ENCODE assay signal across 19 cellular contexts in the genomic region with DNA sequence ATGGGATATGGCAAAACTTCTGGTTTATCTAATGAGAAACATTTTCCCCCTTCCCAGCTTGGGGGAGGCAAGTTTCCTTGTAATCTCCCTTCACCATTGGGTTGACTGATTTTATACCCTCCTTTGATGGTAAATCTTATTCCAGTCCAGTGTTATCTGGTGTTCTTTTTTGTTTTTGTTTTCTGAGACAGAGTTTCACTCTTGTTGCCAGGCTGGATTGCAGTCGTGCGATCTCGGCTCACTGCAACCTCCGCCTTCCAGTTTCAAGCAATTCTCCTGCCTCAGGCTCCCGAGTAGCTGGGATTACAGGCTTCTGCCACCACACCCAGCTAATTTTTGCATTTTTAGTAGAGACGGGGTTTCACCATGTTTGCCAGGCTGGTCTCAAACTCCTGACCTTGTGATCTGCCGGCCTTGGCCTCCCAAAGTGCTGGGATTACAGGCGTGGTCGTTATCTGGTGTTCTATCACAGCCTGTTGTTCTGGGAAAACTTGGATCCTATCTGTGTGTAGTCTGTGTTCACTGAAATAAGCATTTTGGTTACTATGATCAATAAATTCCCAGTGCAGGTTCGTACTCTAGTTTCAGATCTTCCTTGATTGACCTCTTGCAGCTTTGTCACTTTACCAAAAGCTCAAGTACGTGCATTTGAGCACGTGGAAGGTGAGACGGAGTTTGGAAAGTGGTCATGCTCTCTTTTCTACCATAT.
DNase-seq lines count a peak whose midpoint lies in the region; ATAC-seq, FAIRE-seq and TF ChIP-seq lines count a peak whose summit lies in the region.
"Had no signal": no experiment of that assay in that cellular context is flagged by ENCODE, and none has a peak within 500 bp of the region (broad histone marks: within the 10 kb centered on the region; RNA-seq: fewer than 3 reads in every experiment).

No MANE protein-coding gene starts in this region.

- H3K4me3 Mint-ChIP-seq in HFFc6 (peak overlapping the region; percentile 30; the same call in 1 of the 2 replicates), nephron progenitor cell (no peak overlapping the region), neural progenitor cell (no peak overlapping the region)
- H3K4me3 Mint-ChIP-seq: CD4-positive, CD25-positive, alpha-beta regulatory T cell; CD8-positive, alpha-beta T cell had no signal

- H3K27ac ChIP-seq in DND-41 (ENCODE audit: low read length) = no peak overlapping the region
- no peak overlapping the region for H3K27ac ChIP-seq in H1 (ENCODE audit: low read depth, low read length)
- H3K27ac ChIP-seq in neural progenitor cell = no peak overlapping the region

- no peak overlapping the region for H3K9ac ChIP-seq in DND-41 (ENCODE audit: low read depth, low read length)
- no peak overlapping the region for H3K9ac ChIP-seq in H1 (replicated peaks in 1 of 4; ENCODE audit: extremely low read depth in 1 of 4, low read depth in 3 of 4, low read length in 3 of 4)
- no peak overlapping the region for H3K9ac ChIP-seq in neural progenitor cell

- no peaks in the 10 kb centered on the region for H3K4me1 ChIP-seq in DND-41 (ENCODE audit: insufficient read depth, low read length)
- H3K4me1 ChIP-seq in H1 (replicated peaks in 1 of 4; ENCODE audit: control insufficient read depth in 3 of 4, insufficient read depth in 4 of 4, low read length in 3 of 4) = no peaks in the 10 kb centered on the region
- no peaks in the 10 kb centered on the region for H3K4me1 ChIP-seq in neural progenitor cell
- H3K4me1 ChIP-seq: Caco-2 had no signal

- no peaks in the 10 kb centered on the region for H3K9me3 Mint-ChIP-seq in HFFc6
- no peaks in the 10 kb centered on the region for H3K9me3 Mint-ChIP-seq in nephron progenitor cell
- no peaks in the 10 kb centered on the region for H3K9me3 Mint-ChIP-seq in neural progenitor cell

- no peak overlapping the region for H3K56ac ChIP-seq in H1 (replicated peaks; ENCODE audit: insufficient read length, low read depth, low read length)

- no peak for TF ChIP-seq RAD21 in H1 (IDR thresholded peaks at IDR 0.05 in 1 of 2, conservative IDR thresholded peaks at IDR 0.05 in 1 of 2; ENCODE audit: low read depth in 2 of 2, low read length in 2 of 2)

- no peak overlapping the region for H4K8ac ChIP-seq in H1 (ENCODE audit: extremely low read depth, insufficient read depth, low read length)

- H3K79me1 ChIP-seq in H1 (ENCODE audit: low read depth, low read length) = no peaks in the 10 kb centered on the region

- H3K27me3 Mint-ChIP-seq in HFFc6 (ENCODE audit: insufficient read depth) (no peaks in the 10 kb centered on the region), nephron progenitor cell (ENCODE audit: low read depth, poor library complexity) (no peaks in the 10 kb centered on the region), neural progenitor cell (ENCODE audit: insufficient read depth, low read depth) (no peaks in the 10 kb centered on the region)
- H3K27me3 Mint-ChIP-seq: CD4-positive, CD25-positive, alpha-beta regulatory T cell had no signal

- no peak overlapping the region for H3K27ac Mint-ChIP-seq in HFFc6
- H3K27ac Mint-ChIP-seq in nephron progenitor cell = peak overlapping the region; percentile 17
- no peak overlapping the region for H3K27ac Mint-ChIP-seq in neural progenitor cell
- H3K27ac Mint-ChIP-seq: CD4-positive, CD25-positive, alpha-beta regulatory T cell; CD8-positive, alpha-beta T cell had no signal

- no peak overlapping the region for H2BK120ac ChIP-seq in H1 (replicated peaks; ENCODE audit: low read depth, low read length)

- no peak overlapping the region for H2BK12ac ChIP-seq in H1 (ENCODE audit: low read depth, low read length)

- H2AFZ ChIP-seq in DND-41 (ENCODE audit: low read depth, low read length) = peak overlapping the region; percentile 25; the same call in 1 of the 2 replicates
- 0 out of 2 replicates have a peak overlapping the region, but pooled peaks have one; percentile 12 for H2AFZ ChIP-seq in H1 (ENCODE audit: low read length)
- no peak overlapping the region for H2AFZ ChIP-seq in neural progenitor cell (replicated peaks)

- CTCF ChIA-PET in H1 (lab: Charles Lee; ENCODE audit: partially characterized antibody) = no interaction called here

- no peaks in the 10 kb centered on the region for H3K36me3 ChIP-seq in DND-41 (ENCODE audit: insufficient read depth, low read length)
- H3K36me3 ChIP-seq in H1 (ENCODE audit: control insufficient read depth in 2 of 4, insufficient read depth in 4 of 4, low read length in 3 of 4) = no peaks in the 10 kb centered on the region
- no peaks in the 10 kb centered on the region for H3K36me3 ChIP-seq in neural progenitor cell

- no peak overlapping the region for H2BK20ac ChIP-seq in H1 (ENCODE audit: low read length)

- H3K27me3 ChIP-seq in DND-41 (ENCODE audit: insufficient read depth, low read length, poor library complexity) (no peaks in the 10 kb centered on the region), H1 (replicated peaks in 1 of 4; ENCODE audit: control insufficient read depth in 3 of 4, extremely low read depth in 1 of 4, insufficient read depth in 3 of 4, low read length in 3 of 4) (no peaks in the 10 kb centered on the region), neural progenitor cell (no peaks in the 10 kb centered on the region)

- TF ChIP-seq EP300 in H1 (IDR thresholded peaks at IDR 0.05; ENCODE audit: borderline replicate concordance in 1 of 2, low read depth in 2 of 2, low read length in 2 of 2) = no peak

- no peak overlapping the region for H4K91ac ChIP-seq in H1 (replicated peaks; ENCODE audit: insufficient read length, low read length)

- no peak overlapping the region for H2BK5ac ChIP-seq in H1 (ENCODE audit: low read depth, low read length)

- H4K20me1 ChIP-seq in DND-41 (ENCODE audit: insufficient read depth, low read length) (no peaks in the 10 kb centered on the region), H1 (replicated peaks in 1 of 2; ENCODE audit: control insufficient read depth in 1 of 2, insufficient read depth in 2 of 2, low read length in 2 of 2) (no peaks in the 10 kb centered on the region), neural progenitor cell (ENCODE audit: low read depth) (no peaks in the 10 kb centered on the region)

- H3K4me3 ChIP-seq in DND-41 (ENCODE audit: low read depth in 1 of 2, low read length in 2 of 2) (no peak overlapping the region), H1 (ENCODE audit: extremely low read depth in 1 of 4, insufficient read depth in 2 of 4, low read depth in 3 of 4, low read length in 4 of 4) (no peak overlapping the region), neural progenitor cell (no peak overlapping the region)

- no peak overlapping the region for H2BK15ac ChIP-seq in H1 (ENCODE audit: low read length)

- H3K4me1 Mint-ChIP-seq in HFFc6 (ENCODE audit: low read depth) = peaks cover 18% of the 10 kb centered on the region; the same call in 1 of the 2 replicates
- H3K4me1 Mint-ChIP-seq in nephron progenitor cell = no peaks in the 10 kb centered on the region
- H3K4me1 Mint-ChIP-seq in neural progenitor cell = no peaks in the 10 kb centered on the region

- FAIRE-seq in H1 (lab: Jason Lieb, UNC) = no peak
- FAIRE-seq: G401.6, GM12892 had no signal

- no peak for ATAC-seq in DND-41 (ENCODE audit: insufficient read depth, low read depth)
- ATAC-seq in left ventricle myocardium superior = no peak
- ATAC-seq: CD8-positive, alpha-beta T cell had no signal

- no peak overlapping the region for H3K23ac ChIP-seq in H1 (ENCODE audit: insufficient read length)

- H3K14ac ChIP-seq in H1 (ENCODE audit: insufficient read length) = no peak overlapping the region

- WGBS in H1 (ENCODE audit: extremely low coverage in 1 of 2, insufficient coverage in 1 of 2, insufficient read length in 1 of 2, insufficient replicate concordance in 2 of 2, low coverage in 1 of 2, low lambda C conversion rate in 2 of 2, missing lambda C conversion rate in 1 of 2), 2 experiments = 91% methylated on average over 13 of the region's 13 CpGs; no CpG with 5 or more reads in 1 of the 2 experiments

- H3K79me2 ChIP-seq in DND-41 (ENCODE audit: insufficient read depth, low read length) (no peaks in the 10 kb centered on the region), H1 (ENCODE audit: control insufficient read depth in 1 of 2, insufficient read depth in 2 of 2, low read length in 2 of 2) (no peaks in the 10 kb centered on the region), neural progenitor cell (ENCODE audit: low read depth) (no peaks in the 10 kb centered on the region)

- no peaks in the 10 kb centered on the region for H3K23me2 ChIP-seq in H1 (ENCODE audit: low read depth, low read length)

- no peak for DNase-seq in DND-41
- no peak for DNase-seq in HFFc6
- no peak for DNase-seq in H1 (ENCODE audit: low read depth in 1 of 2, low spot score in 2 of 2)
- no peak for DNase-seq in nephron progenitor cell
- DNase-seq in head of caudate nucleus = no peak
- no peak for DNase-seq in neural progenitor cell (ENCODE audit: low spot score)
- no peak for DNase-seq in left ventricle myocardium superior
- no peak for DNase-seq in hippocampal formation (lab: John Stamatoyannopoulos, UW)
- DNase-seq: C1 segment of cervical spinal cord; Caco-2; CD4-positive, CD25-positive, alpha-beta regulatory T cell; CD8-positive, alpha-beta T cell; DMS53; DMS79 treated with DMSO at 0.1 percent for 48 hours; GOT3; H7; HCEC 1CT had no signal

- H3F3A ChIP-seq in neural progenitor cell (ENCODE audit: low read depth) = no peaks in the 10 kb centered on the region

- POLR2A ChIA-PET in H1 (lab: Charles Lee; ENCODE audit: partially characterized antibody) = no interaction called here

- no peak for TF ChIP-seq POLR2A in H1 (IDR thresholded peaks at IDR 0.05; ENCODE audit: control extremely low read depth in 1 of 2, low read depth in 2 of 2, low read length in 2 of 2)

- no peak overlapping the region for H2AK5ac ChIP-seq in H1 (ENCODE audit: low read depth, low read length)

- no peak overlapping the region for H3K4ac ChIP-seq in H1 (replicated peaks; ENCODE audit: insufficient read length, low read depth, low read length)

- H3K4me2 ChIP-seq in DND-41 (ENCODE audit: insufficient read depth, low read length) (no peak overlapping the region), H1 (ENCODE audit: insufficient read depth in 1 of 2, low read depth in 2 of 2, low read length in 2 of 2) (no peak overlapping the region), neural progenitor cell (no peak overlapping the region)

- intact Hi-C loops in head of caudate nucleus (cut with DNase I) (no loop called here), left ventricle myocardium superior (cut with micrococcal nuclease) (no loop called here)

- TF ChIP-seq CTCF in DND-41 (IDR thresholded peaks at IDR 0.05; ENCODE audit: borderline replicate concordance, extremely low read depth, low read length, poor library complexity, severe bottlenecking) (no peak), HFFc6 (IDR thresholded peaks at IDR 0.05) (no peak), H1 (IDR thresholded peaks at IDR 0.05; ENCODE audit: control extremely low read depth in 1 of 3, insufficient read depth in 1 of 3, low read depth in 1 of 3, low read length in 3 of 3) (no peak), nephron progenitor cell (IDR thresholded peaks at IDR 0.05) (no peak), neural progenitor cell (IDR thresholded peaks at IDR 0.05) (no peak)

- H3K36me3 Mint-ChIP-seq in HFFc6 (ENCODE audit: low read depth) = no peaks in the 10 kb centered on the region
- H3K36me3 Mint-ChIP-seq in nephron progenitor cell (ENCODE audit: low read depth) = no peaks in the 10 kb centered on the region
- no peaks in the 10 kb centered on the region for H3K36me3 Mint-ChIP-seq in neural progenitor cell
- H3K36me3 Mint-ChIP-seq: CD4-positive, CD25-positive, alpha-beta regulatory T cell; CD8-positive, alpha-beta T cell had no signal

- H4K5ac ChIP-seq in H1 (ENCODE audit: insufficient read length, low read depth, low read length) = no peak overlapping the region

- no peak overlapping the region for H3K18ac ChIP-seq in H1 (ENCODE audit: extremely low read depth, low read length)

- H3K9me3 ChIP-seq in DND-41 (ENCODE audit: insufficient read depth, low read length, severe bottlenecking) (no peaks in the 10 kb centered on the region), H1 (ENCODE audit: insufficient read depth in 2 of 2, low read depth in 1 of 2, low read length in 1 of 2) (no peaks in the 10 kb centered on the region), neural progenitor cell (ENCODE audit: low read depth) (no peaks in the 10 kb centered on the region)
- H3K9me3 ChIP-seq: Caco-2 had no signal
